Comparison of ENCODE assay signal across 3 cellular contexts in genomic region chr16:74413485-74413884, GRCh38. TPM values are rescaled to one million over a fixed set of nuclear protein-coding genes. Genes with fewer than 3 reads are reported as not detected.
"Had no signal": no experiment of that assay in that cellular context is flagged by ENCODE, and none has a peak within 500 bp of the region (broad histone marks: within the 10 kb centered on the region; RNA-seq: fewer than 3 reads in every experiment).

No MANE protein-coding gene starts in this region.

RNA-seq across cellular contexts. Expression of gene CLEC18B, which starts 7.8 kb away (rescaled TPM):
- total RNA-seq: SK-MEL-5 had no signal

RNA-seq across cellular contexts. Expression of gene NPIPB15, which starts 37.4 kb away (rescaled TPM):
- total RNA-seq: PC-3, SK-MEL-5 had no signal
- polyA plus RNA-seq: SK-N-SH had no signal
